1 cellular context compared by ENCODE assay signal in the genomic region with DNA sequence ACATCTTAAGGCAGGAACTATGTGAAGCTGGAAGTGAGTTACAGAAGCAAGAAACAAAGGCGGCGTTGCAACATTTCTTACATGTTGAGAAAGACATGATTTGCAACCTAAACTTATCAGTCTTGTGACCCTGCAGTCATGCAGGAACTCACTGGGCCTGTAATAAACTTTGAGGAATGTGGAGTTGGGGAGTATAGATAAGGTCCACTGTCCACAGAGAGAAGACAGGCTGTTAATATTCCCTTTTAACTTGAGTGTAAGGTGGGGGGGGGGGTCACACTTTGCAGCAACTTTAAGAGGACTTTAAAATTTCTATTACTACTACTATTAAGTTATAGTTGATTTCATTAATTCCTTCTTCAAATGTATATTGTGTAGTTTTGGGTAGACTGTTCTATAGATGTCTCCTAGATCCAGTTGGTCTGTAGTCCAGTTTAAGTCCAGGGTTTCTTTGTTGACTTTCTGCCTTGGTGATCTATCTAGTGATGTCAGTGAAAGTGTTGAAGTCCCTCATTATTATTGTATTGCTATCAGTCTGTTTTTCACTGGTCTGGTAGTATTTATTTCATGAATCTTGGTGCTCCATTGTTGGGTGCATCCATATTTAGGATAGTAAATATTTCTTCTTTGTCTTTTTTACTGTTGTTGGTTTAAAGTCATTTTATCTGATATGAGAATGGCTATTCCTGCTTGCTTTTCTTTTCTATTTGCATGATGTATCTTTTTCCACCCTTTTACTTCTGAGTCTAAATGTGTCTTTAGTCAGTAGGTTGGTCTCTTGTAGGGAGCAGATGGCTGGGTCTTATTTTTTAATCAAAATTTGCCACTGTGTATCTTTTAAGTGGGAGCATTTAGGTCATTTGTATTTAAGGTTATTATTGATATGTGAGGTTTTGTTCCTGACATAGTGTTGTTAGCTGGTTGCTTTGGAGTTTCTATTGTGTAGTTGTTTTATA.
TF ChIP-seq lines count a peak whose summit lies in the region.

No MANE protein-coding gene starts in this region.

TF ChIP-seq in K562, 482 proteins besides CTCF, POLR2A, EP300 and RAD21 (continued from another document and continues in another):
- TF ChIP-seq ZNF77 (CRISPR knock-in tag; IDR thresholded peaks at IDR 0.05) (no peak), CBFA2T3 (IDR thresholded peaks at IDR 0.05) (peak; percentile 89), ZSCAN32 (CRISPR knock-in tag; IDR thresholded peaks at IDR 0.05) (no peak), ZNF316 (IDR thresholded peaks at IDR 0.05) (no peak), POLR3G (IDR thresholded peaks at IDR 0.05; ENCODE audit: extremely low read depth, insufficient read length, insufficient replicate concordance) (no peak), MAX (CRISPR knock-in tag; IDR thresholded peaks at IDR 0.05) (no peak), XRCC4 (IDR thresholded peaks at IDR 0.05; ENCODE audit: extremely low read depth, insufficient read depth, insufficient read length) (no peak), GATAD2A (IDR thresholded peaks at IDR 0.05) (no peak), ZNF589 (CRISPR knock-in tag; IDR thresholded peaks at IDR 0.05; ENCODE audit: low read depth) (peak; percentile 29; the same call in 1 of the 2 replicates), ZNF778 (CRISPR knock-in tag; IDR thresholded peaks at IDR 0.05) (no peak), NR4A1 (CRISPR knock-in tag; IDR thresholded peaks at IDR 0.05) (no peak), NR4A1 (tag; IDR thresholded peaks at IDR 0.05) (no peak), ZNF766 (CRISPR knock-in tag; conservative IDR thresholded peaks at IDR 0.05) (peak; percentile 48), ZNF384 (IDR thresholded peaks at IDR 0.05; ENCODE audit: low read depth, low read length) (no peak), POLR3A (IDR thresholded peaks at IDR 0.05; ENCODE audit: borderline replicate concordance, extremely low read depth, insufficient read depth, insufficient read length) (no peak), SREBF2 (CRISPR knock-in tag; IDR thresholded peaks at IDR 0.05) (no peak), THAP12 (CRISPR knock-in tag; IDR thresholded peaks at IDR 0.05) (no peak), EP400 (IDR thresholded peaks at IDR 0.05) (peak; percentile 27; the same call in 1 of the 2 replicates), SLC30A9 (CRISPR knock-in tag; IDR thresholded peaks at IDR 0.05) (no peak), DLX4 (CRISPR knock-in tag; IDR thresholded peaks at IDR 0.05) (no peak), ZNF347 (CRISPR knock-in tag; IDR thresholded peaks at IDR 0.05; ENCODE audit: low read depth) (no peak), GABPB1 (CRISPR knock-in tag; IDR thresholded peaks at IDR 0.05) (no peak), FOXM1 (IDR thresholded peaks at IDR 0.05; ENCODE audit: low read depth) (peak; percentile 56), FOXM1 (CRISPR knock-in tag; IDR thresholded peaks at IDR 0.05; ENCODE audit: low read depth) (no peak), ZC3H11A (IDR thresholded peaks at IDR 0.05; ENCODE audit: low read depth, low read length) (no peak), PHF21A (IDR thresholded peaks at IDR 0.05; ENCODE audit: borderline replicate concordance, low read depth) (no peak), NUFIP1 (IDR thresholded peaks at IDR 0.05; ENCODE audit: partially characterized antibody) (no peak), NFRKB (IDR thresholded peaks at IDR 0.05; ENCODE audit: low read depth) (no peak), DEAF1 (CRISPR knock-in tag; IDR thresholded peaks at IDR 0.05) (no peak), HLTF (IDR thresholded peaks at IDR 0.05) (no peak), FOXK2 (conservative IDR thresholded peaks at IDR 0.05 in 1 of 2, IDR thresholded peaks at IDR 0.05 in 1 of 2; ENCODE audit: low read depth in 2 of 2) (peak; percentile 94 to 95), ZNF41 (CRISPR knock-in tag; conservative IDR thresholded peaks at IDR 0.05) (no peak), ZBTB1 (CRISPR knock-in tag; IDR thresholded peaks at IDR 0.05; ENCODE audit: borderline replicate concordance, low read depth) (no peak), HOXB6 (CRISPR knock-in tag; IDR thresholded peaks at IDR 0.05; ENCODE audit: borderline replicate concordance) (no peak), ATF6 (CRISPR knock-in tag; IDR thresholded peaks at IDR 0.05) (no peak), ZKSCAN8 (CRISPR knock-in tag; IDR thresholded peaks at IDR 0.05) (0 out of 2 replicates have a peak, but pooled peaks have one; percentile 55), ZNF197 (CRISPR knock-in tag; IDR thresholded peaks at IDR 0.05; ENCODE audit: low read depth) (0 out of 2 replicates have a peak, but pooled peaks have one; percentile 43), PTBP1 (IDR thresholded peaks at IDR 0.05; ENCODE audit: low read depth, low read length) (no peak), TCF3 (CRISPR knock-in tag; IDR thresholded peaks at IDR 0.05) (peak; percentile 86), MLLT1 (IDR thresholded peaks at IDR 0.05) (no peak; a peak in 1 of 4 replicates)
- TF ChIP-seq, protein P1, sequence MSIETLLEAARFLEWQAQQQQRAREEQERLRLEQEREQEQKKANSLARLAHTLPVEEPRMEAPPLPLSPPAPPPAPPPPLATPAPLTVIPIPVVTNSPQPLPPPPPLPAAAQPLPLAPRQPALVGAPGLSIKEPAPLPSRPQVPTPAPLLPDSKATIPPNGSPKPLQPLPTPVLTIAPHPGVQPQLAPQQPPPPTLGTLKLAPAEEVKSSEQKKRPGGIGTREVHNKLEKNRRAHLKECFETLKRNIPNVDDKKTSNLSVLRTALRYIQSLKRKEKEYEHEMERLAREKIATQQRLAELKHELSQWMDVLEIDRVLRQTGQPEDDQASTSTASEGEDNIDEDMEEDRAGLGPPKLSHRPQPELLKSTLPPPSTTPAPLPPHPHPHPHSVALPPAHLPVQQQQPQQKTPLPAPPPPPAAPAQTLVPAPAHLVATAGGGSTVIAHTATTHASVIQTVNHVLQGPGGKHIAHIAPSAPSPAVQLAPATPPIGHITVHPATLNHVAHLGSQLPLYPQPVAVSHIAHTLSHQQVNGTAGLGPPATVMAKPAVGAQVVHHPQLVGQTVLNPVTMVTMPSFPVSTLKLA (conservative IDR thresholded peaks at IDR 0.05): peak in 1 of 2 experiments; percentile 17; a peak in 1 of 4 replicates
- TF ChIP-seq, protein P2, sequence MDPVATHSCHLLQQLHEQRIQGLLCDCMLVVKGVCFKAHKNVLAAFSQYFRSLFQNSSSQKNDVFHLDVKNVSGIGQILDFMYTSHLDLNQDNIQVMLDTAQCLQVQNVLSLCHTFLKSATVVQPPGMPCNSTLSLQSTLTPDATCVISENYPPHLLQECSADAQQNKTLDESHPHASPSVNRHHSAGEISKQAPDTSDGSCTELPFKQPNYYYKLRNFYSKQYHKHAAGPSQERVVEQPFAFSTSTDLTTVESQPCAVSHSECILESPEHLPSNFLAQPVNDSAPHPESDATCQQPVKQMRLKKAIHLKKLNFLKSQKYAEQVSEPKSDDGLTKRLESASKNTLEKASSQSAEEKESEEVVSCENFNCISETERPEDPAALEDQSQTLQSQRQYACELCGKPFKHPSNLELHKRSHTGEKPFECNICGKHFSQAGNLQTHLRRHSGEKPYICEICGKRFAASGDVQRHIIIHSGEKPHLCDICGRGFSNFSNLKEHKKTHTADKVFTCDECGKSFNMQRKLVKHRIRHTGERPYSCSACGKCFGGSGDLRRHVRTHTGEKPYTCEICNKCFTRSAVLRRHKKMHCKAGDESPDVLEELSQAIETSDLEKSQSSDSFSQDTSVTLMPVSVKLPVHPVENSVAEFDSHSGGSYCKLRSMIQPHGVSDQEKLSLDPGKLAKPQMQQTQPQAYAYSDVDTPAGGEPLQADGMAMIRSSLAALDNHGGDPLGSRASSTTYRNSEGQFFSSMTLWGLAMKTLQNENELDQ (CRISPR knock-in tag; IDR thresholded peaks at IDR 0.05; ENCODE audit: borderline replicate concordance): no peak
- TF ChIP-seq, protein P3, sequence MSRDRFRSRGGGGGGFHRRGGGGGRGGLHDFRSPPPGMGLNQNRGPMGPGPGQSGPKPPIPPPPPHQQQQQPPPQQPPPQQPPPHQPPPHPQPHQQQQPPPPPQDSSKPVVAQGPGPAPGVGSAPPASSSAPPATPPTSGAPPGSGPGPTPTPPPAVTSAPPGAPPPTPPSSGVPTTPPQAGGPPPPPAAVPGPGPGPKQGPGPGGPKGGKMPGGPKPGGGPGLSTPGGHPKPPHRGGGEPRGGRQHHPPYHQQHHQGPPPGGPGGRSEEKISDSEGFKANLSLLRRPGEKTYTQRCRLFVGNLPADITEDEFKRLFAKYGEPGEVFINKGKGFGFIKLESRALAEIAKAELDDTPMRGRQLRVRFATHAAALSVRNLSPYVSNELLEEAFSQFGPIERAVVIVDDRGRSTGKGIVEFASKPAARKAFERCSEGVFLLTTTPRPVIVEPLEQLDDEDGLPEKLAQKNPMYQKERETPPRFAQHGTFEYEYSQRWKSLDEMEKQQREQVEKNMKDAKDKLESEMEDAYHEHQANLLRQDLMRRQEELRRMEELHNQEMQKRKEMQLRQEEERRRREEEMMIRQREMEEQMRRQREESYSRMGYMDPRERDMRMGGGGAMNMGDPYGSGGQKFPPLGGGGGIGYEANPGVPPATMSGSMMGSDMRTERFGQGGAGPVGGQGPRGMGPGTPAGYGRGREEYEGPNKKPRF (IDR thresholded peaks at IDR 0.05; ENCODE audit: low read depth, low read length): no peak
